Comparison of ENCODE assay signal across 8 cellular contexts in genomic region chr19:37294246-37294645, GRCh38.
A peak's percentile ranks its signal among the peaks of the same experiment; 100 is the strongest.
DNase-seq lines count a peak whose midpoint lies in the region; ATAC-seq and TF ChIP-seq lines count a peak whose summit lies in the region.
"Not testable (repeated sequence)": the region's sequence is repeated elsewhere in the genome, so short reads cannot be mapped to it uniquely, and the experiment has no call there.

No MANE protein-coding gene starts in this region.

- H3K27me3 ChIP-seq in CD8-positive, alpha-beta T cell (ENCODE audit: insufficient read depth, low read length); right lobe of liver: not testable (repeated sequence)

- H3K27ac Mint-ChIP-seq in CD8-positive, alpha-beta T cell, result not testable (repeated sequence)

- H3K4me1 Mint-ChIP-seq in CD8-positive, alpha-beta T cell (ENCODE audit: low read depth), result not testable (repeated sequence)

- not testable (repeated sequence) for TF ChIP-seq POLR2A in right lobe of liver (IDR thresholded peaks at IDR 0.05)

- H3K27ac ChIP-seq in CD8-positive, alpha-beta T cell (ENCODE audit: low read depth, low read length); right lobe of liver: not testable (repeated sequence)

- not testable (repeated sequence) for H3K4me3 ChIP-seq in CD8-positive, alpha-beta T cell (ENCODE audit: low read depth, low read length); right lobe of liver

- intact Hi-C loops in CD8-positive, alpha-beta T cell (cut with DNase I, micrococcal nuclease); cardiac septum (cut with DNase I); right lobe of liver (cut with DNase I): not testable (repeated sequence)

- not testable (repeated sequence) for TF ChIP-seq CTCF in CD8-positive, alpha-beta T cell (IDR thresholded peaks at IDR 0.05); right lobe of liver (IDR thresholded peaks at IDR 0.05)

- H3K27me3 Mint-ChIP-seq in CD8-positive, alpha-beta T cell (ENCODE audit: low read depth), result not testable (repeated sequence)

- peak in 4 of 7 experiments; percentile 32 to 69 (median 48) for DNase-seq in CD8-positive, alpha-beta T cell
- peak; percentile 58 for DNase-seq in activated CD4-positive, alpha-beta T cell treated with anti-CD3 and anti-CD28 coated beads for 1 hour
- peak; percentile 83 for DNase-seq in activated CD8-positive, alpha-beta memory T cell treated with anti-CD3 and anti-CD28 coated beads, Interleukin-2, amount 50 U/mL, for 48 hours
- peak; percentile 22 for DNase-seq in activated T-helper 9 cell treated with anti-CD3 and anti-CD28 coated beads, Interleukin-2, amount 50 U/mL, for 16 hours (ENCODE audit: low read depth)
- DNase-seq in cardiac septum (ENCODE audit: low spot score) (peak; percentile 72), right lobe of liver (peak in 2 of 3 donors; percentile 41 to 64)
- DNase-seq in stimulated activated CD4-positive, alpha-beta T cell treated with anti-CD3 and anti-CD28 coated beads, Interleukin-15, amount 100 ng/mL, for 24 hours, result peak; percentile 42
- peak; percentile 24 for DNase-seq in stimulated activated CD8-positive, alpha-beta memory T cell treated with anti-CD3 and anti-CD28 coated beads, Interleukin-15, amount 100 ng/mL, for 1 hour (ENCODE audit: low read depth)

- POLR2A ChIA-PET in CD8-positive, alpha-beta T cell (lab: Charles Lee), result not testable (repeated sequence)

- H3K36me3 Mint-ChIP-seq in CD8-positive, alpha-beta T cell, result not testable (repeated sequence)

- not testable (repeated sequence) for H3K9me3 ChIP-seq in CD8-positive, alpha-beta T cell (ENCODE audit: low read length); right lobe of liver

- not testable (repeated sequence) for H3K36me3 ChIP-seq in CD8-positive, alpha-beta T cell (ENCODE audit: insufficient read depth, low read length); right lobe of liver

- not testable (repeated sequence) for ATAC-seq in CD8-positive, alpha-beta T cell; right lobe of liver

- WGBS in right lobe of liver (ENCODE audit: insufficient coverage, low coverage, low lambda C conversion rate, missing lambda C conversion rate), result 95% methylated on average over 18 of the region's 39 CpGs

- not testable (repeated sequence) for H3K9me3 Mint-ChIP-seq in CD8-positive, alpha-beta T cell

- CTCF ChIA-PET in CD8-positive, alpha-beta T cell (lab: Charles Lee), result not testable (repeated sequence)

- not testable (repeated sequence) for H3K4me1 ChIP-seq in CD8-positive, alpha-beta T cell (ENCODE audit: insufficient read depth, low read length); right lobe of liver

- H3K4me3 Mint-ChIP-seq in CD8-positive, alpha-beta T cell, result not testable (repeated sequence)

Comparison
In these comparisons a context has a peak if more than half of its experiments do, and no peak if none do; other contexts are left out.
1. DNase-seq: peak in every context shown above with its lines; median percentile 83 in activated CD8-positive, alpha-beta memory T cell treated with anti-CD3 and anti-CD28 coated beads, Interleukin-2, amount 50 U/mL, for 48 hours; 72 in cardiac septum; 58 in activated CD4-positive, alpha-beta T cell treated with anti-CD3 and anti-CD28 coated beads for 1 hour; 52 in right lobe of liver; 48 in CD8-positive, alpha-beta T cell; 42 in stimulated activated CD4-positive, alpha-beta T cell treated with anti-CD3 and anti-CD28 coated beads, Interleukin-15, amount 100 ng/mL, for 24 hours; 24 in stimulated activated CD8-positive, alpha-beta memory T cell treated with anti-CD3 and anti-CD28 coated beads, Interleukin-15, amount 100 ng/mL, for 1 hour; 22 in activated T-helper 9 cell treated with anti-CD3 and anti-CD28 coated beads, Interleukin-2, amount 50 U/mL, for 16 hours.